Comparison of ENCODE assay signal across 27 cellular contexts in the genomic region with DNA sequence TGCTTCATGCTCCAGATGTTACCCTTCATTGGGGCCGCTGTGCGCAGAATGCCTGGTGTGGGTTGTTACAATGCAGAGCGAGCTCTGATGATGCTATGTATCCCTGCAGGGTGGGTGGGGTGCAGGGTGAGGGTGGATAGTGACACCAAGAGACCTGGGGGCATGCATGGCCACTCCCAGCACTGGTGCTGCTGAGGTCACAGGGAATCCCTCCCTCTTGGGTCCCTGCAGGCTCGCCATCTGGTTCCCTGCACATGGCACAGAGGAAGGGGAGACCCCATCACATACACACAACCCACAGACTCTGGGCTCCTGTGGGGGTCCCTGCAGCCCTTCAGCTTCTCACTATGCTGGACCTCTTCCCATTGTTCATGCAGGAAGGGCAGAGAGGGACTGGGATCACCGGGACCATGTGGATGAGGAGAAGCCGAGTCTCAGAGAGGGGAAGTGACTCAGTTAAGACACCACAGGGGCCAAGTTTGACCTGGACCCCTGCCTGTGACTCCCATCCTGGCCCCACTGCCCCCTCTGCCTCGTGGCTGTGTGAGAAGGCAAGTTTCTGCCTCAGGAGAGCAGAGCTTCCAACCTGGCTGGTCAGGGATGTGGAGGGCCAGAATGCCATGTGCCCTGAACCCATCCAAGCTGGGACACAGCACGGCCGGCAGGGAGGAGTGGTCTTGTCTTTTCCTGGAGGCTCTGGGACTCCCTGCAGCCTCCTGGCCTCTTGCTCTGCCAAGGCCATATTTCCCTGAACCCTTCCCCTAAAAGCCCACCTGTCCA. TPM values are rescaled to one million over a fixed set of nuclear protein-coding genes. Genes with fewer than 3 reads are reported as not detected.
A peak's percentile ranks its signal among the peaks of the same experiment; 100 is the strongest.
DNase-seq lines count a peak whose midpoint lies in the region; ATAC-seq and TF ChIP-seq lines count a peak whose summit lies in the region.
"Had no signal": no experiment of that assay in that cellular context is flagged by ENCODE, and none has a peak within 500 bp of the region (broad histone marks: within the 10 kb centered on the region; RNA-seq: fewer than 3 reads in every experiment).

No MANE protein-coding gene starts in this region.

- H3K4me2 ChIP-seq in H9 (ENCODE audit: insufficient read depth, insufficient read length, low read length) = no peak overlapping the region

- no peaks in the 10 kb centered on the region for H3K36me3 ChIP-seq in NT2/D1 (ENCODE audit: insufficient read depth, insufficient read length, low read length)
- H3K36me3 ChIP-seq: SJSA1 had no signal

- no peaks in the 10 kb centered on the region for H3K9me3 Mint-ChIP-seq in H9
- H3K9me3 Mint-ChIP-seq in stimulated activated naive B cell treated with anti-CD40 and anti-IgM and Interleukin-4, amounts not matched to agents 10 μg/mL and 1 μg/mL and 100 μg/mL, for 72 hours = no peaks in the 10 kb centered on the region
- H3K9me3 Mint-ChIP-seq: CD4-positive, alpha-beta memory T cell had no signal

- H3K56ac ChIP-seq in H9 (ENCODE audit: insufficient read length, low read depth, low read length) = no peak overlapping the region

- H3K9ac ChIP-seq in H9 (ENCODE audit: extremely low read depth, insufficient read length, low read length) = no peak overlapping the region
- peak overlapping the region; percentile 18 for H3K9ac ChIP-seq in NT2/D1 (ENCODE audit: insufficient read length, low read depth)
- H3K9ac ChIP-seq: BLaER1 treated with 17β-estradiol and CSF1 and Interleukin-3, amounts not matched to agents 10 nM and 100 nM had no signal

- no peak overlapping the region for H2BK15ac ChIP-seq in H9 (ENCODE audit: low read depth, low read length)

- no peak overlapping the region for H2AK5ac ChIP-seq in H9 (ENCODE audit: insufficient read length, low read length)

- H3K79me1 ChIP-seq in H9 (ENCODE audit: insufficient read depth, low read depth, low read length, poor library complexity, severe bottlenecking) = no peaks in the 10 kb centered on the region

- no peak overlapping the region for H3K4me3 Mint-ChIP-seq in H9
- peak overlapping the region; percentile 25 to 75 for H3K4me3 Mint-ChIP-seq in stimulated activated naive B cell treated with anti-CD40 and anti-IgM and Interleukin-4, amounts not matched to agents 10 μg/mL and 1 μg/mL and 100 μg/mL, for 72 hours
- H3K4me3 Mint-ChIP-seq: CD4-positive, alpha-beta memory T cell had no signal

- H2BK5ac ChIP-seq in H9 (ENCODE audit: insufficient read length, low read length) = no peak overlapping the region

- no peak overlapping the region for H2AFZ ChIP-seq in H9 (ENCODE audit: low read length)

- H3K27ac Mint-ChIP-seq in H9 = no peak overlapping the region
- H3K27ac Mint-ChIP-seq in stimulated activated naive B cell treated with anti-CD40 and anti-IgM and Interleukin-4, amounts not matched to agents 10 μg/mL and 1 μg/mL and 100 μg/mL, for 72 hours = peak overlapping the region; percentile 95
- H3K27ac Mint-ChIP-seq: CD4-positive, alpha-beta memory T cell had no signal

- H3K4me1 Mint-ChIP-seq in H9 = peaks cover 11 to 13% of the 10 kb centered on the region in 2 experiments; a peak in 3 of 4 replicates
- H3K4me1 Mint-ChIP-seq in stimulated activated naive B cell treated with anti-CD40 and anti-IgM and Interleukin-4, amounts not matched to agents 10 μg/mL and 1 μg/mL and 100 μg/mL, for 72 hours = peaks cover 80 to 99% of the 10 kb centered on the region in 2 donors
- H3K4me1 Mint-ChIP-seq: CD4-positive, alpha-beta memory T cell had no signal

- no peak for DNase-seq in H9
- no peak for DNase-seq in NT2/D1 (ENCODE audit: low read depth, low spot score)
- DNase-seq in islet precursor cell = peak; percentile 43
- DNase-seq in stimulated activated naive B cell treated with anti-CD40 and anti-IgM and Interleukin-4, amounts not matched to agents 10 μg/mL and 1 μg/mL and 100 μg/mL, for 72 hours = no peak
- DNase-seq in coronary artery (ENCODE audit: low spot score) = no peak
- DNase-seq in stimulated activated CD8-positive, alpha-beta memory T cell treated with anti-CD3 and anti-CD28 coated beads, Interleukin-4, amount 100 ng/mL, for 48 hours = no peak
- DNase-seq: CD4-positive, alpha-beta memory T cell; COR-L47; DMS53; NCI-H1092 treated with DMSO at 0.1 percent for 48 hours; NCI-H1436; NCI-H187; NCI-H2081 treated with DMSO at 0.1 percent for 48 hours; NCI-H2171; NCI-H226; NCI-H510A; NCI-H774; NK-92 treated with Interleukin-12 subunit alpha and Interleukin-12 subunit beta, amount 100 ng/mL, for 24 hours; Right ventricle myocardium superior; RPMI8226 had no signal

- ATAC-seq in stimulated activated naive B cell treated with anti-CD40 and anti-IgM and Interleukin-4, amounts not matched to agents 10 μg/mL and 1 μg/mL and 100 μg/mL, for 72 hours (replicated peaks) = no peak
- no peak for ATAC-seq in GM21360 (IDR thresholded peaks at IDR 0.05; ENCODE audit: unreplicated experiment)

- H4K20me1 ChIP-seq in H9 (ENCODE audit: control insufficient read depth, insufficient read depth, insufficient read length) = no peaks in the 10 kb centered on the region

- H3K23me2 ChIP-seq in H9 (ENCODE audit: insufficient read length, low read depth, low read length, poor library complexity, severe bottlenecking) = no peaks in the 10 kb centered on the region

- H3K79me2 ChIP-seq in H9 (ENCODE audit: insufficient read depth, low read length) = no peaks in the 10 kb centered on the region

- H3K9me3 ChIP-seq in H9 (ENCODE audit: control insufficient read depth, low read depth, low read length) = no peaks in the 10 kb centered on the region
- H3K9me3 ChIP-seq in NT2/D1 (ENCODE audit: insufficient read depth, low read length) = no peaks in the 10 kb centered on the region
- H3K9me3 ChIP-seq: BLaER1 treated with 17β-estradiol and CSF1 and Interleukin-3, amounts not matched to agents 10 nM and 100 nM; SJSA1 had no signal

- H3K23ac ChIP-seq in H9 (ENCODE audit: insufficient read length, low read depth, low read length) = no peak overlapping the region

- H3K4me3 ChIP-seq in NT2/D1 (ENCODE audit: insufficient read length, low read depth) = no peak overlapping the region
- no peak overlapping the region for H3K4me3 ChIP-seq in coronary artery
- H3K4me3 ChIP-seq: BLaER1 treated with 17β-estradiol and CSF1 and Interleukin-3, amounts not matched to agents 10 nM and 100 nM; SJSA1 had no signal

- peaks cover 11% of the 10 kb centered on the region for H3K27me3 Mint-ChIP-seq in H9 (ENCODE audit: low read depth)
- no peaks in the 10 kb centered on the region for H3K27me3 Mint-ChIP-seq in stimulated activated naive B cell treated with anti-CD40 and anti-IgM and Interleukin-4, amounts not matched to agents 10 μg/mL and 1 μg/mL and 100 μg/mL, for 72 hours

- no peak overlapping the region for H3T11ph ChIP-seq in H9 (ENCODE audit: low read length)

- no peak overlapping the region for H4K91ac ChIP-seq in H9 (ENCODE audit: insufficient read length, low read depth, low read length)

- no peak for TF ChIP-seq CTCF in H9 (conservative IDR thresholded peaks at IDR 0.05)
- TF ChIP-seq CTCF in coronary artery (IDR thresholded peaks at IDR 0.05) = no peak

- H2BK20ac ChIP-seq in H9 (ENCODE audit: low read depth, low read length, poor library complexity, severe bottlenecking) = no peak overlapping the region

- no peak overlapping the region for H4K5ac ChIP-seq in H9 (ENCODE audit: insufficient read length, low read depth, low read length)

- no CpG with 5 or more reads among the region's 9 CpGs for WGBS in H9 (ENCODE audit: extremely low coverage, insufficient read length, low lambda C conversion rate)

- H3K14ac ChIP-seq in H9 (ENCODE audit: insufficient read depth, low read length) = peak overlapping the region; percentile 12; the same call in 1 of the 2 replicates

- no peaks in the 10 kb centered on the region for H3K36me3 Mint-ChIP-seq in H9 (ENCODE audit: insufficient read depth in 1 of 3, low read depth in 3 of 3)
- H3K36me3 Mint-ChIP-seq in stimulated activated naive B cell treated with anti-CD40 and anti-IgM and Interleukin-4, amounts not matched to agents 10 μg/mL and 1 μg/mL and 100 μg/mL, for 72 hours = peaks cover 60 to 69% of the 10 kb centered on the region in 2 donors
- H3K36me3 Mint-ChIP-seq: CD4-positive, alpha-beta memory T cell had no signal

- H3K4me1 ChIP-seq in H9 (ENCODE audit: insufficient read depth, low read length) (no peaks in the 10 kb centered on the region), NT2/D1 (ENCODE audit: insufficient read depth, insufficient read length) (no peaks in the 10 kb centered on the region)
- H3K4me1 ChIP-seq: SJSA1 had no signal

- H3K4ac ChIP-seq in H9 (ENCODE audit: low read depth, low read length) = no peak overlapping the region

- no peak overlapping the region for H4K8ac ChIP-seq in H9 (replicated peaks; ENCODE audit: insufficient read length, low read depth, low read length)

- H3K27me3 ChIP-seq in H9 (ENCODE audit: insufficient read depth, low read length) = no peaks in the 10 kb centered on the region
- no peaks in the 10 kb centered on the region for H3K27me3 ChIP-seq in NT2/D1 (ENCODE audit: insufficient read depth, insufficient read length)
- H3K27me3 ChIP-seq: BLaER1 treated with 17β-estradiol and CSF1 and Interleukin-3, amounts not matched to agents 10 nM and 100 nM had no signal

- no peak overlapping the region for H2BK120ac ChIP-seq in H9 (ENCODE audit: low read depth, low read length, poor library complexity, severe bottlenecking)

- H2BK12ac ChIP-seq in H9 (ENCODE audit: insufficient read length, low read depth, low read length) = no peak overlapping the region

- no peak overlapping the region for H3K18ac ChIP-seq in H9 (ENCODE audit: insufficient read length, low read depth, low read length)

- H3K27ac ChIP-seq in H9 (ENCODE audit: insufficient read length, low read depth, low read length) (no peak overlapping the region), coronary artery (no peak overlapping the region)
- H3K27ac ChIP-seq: BLaER1 treated with 17β-estradiol and CSF1 and Interleukin-3, amounts not matched to agents 10 nM and 100 nM; HL-60; SJSA1 had no signal

RNA-seq across cellular contexts. Expression of a gene that starts 19.3 kb away (rescaled TPM):
- total RNA-seq in H9 (2021) = not detected in 2 replicates
- total RNA-seq: Daoy, G401, H4 had no signal

Comparison
In these comparisons a context has a peak if more than half of its experiments do, and no peak if none do; other contexts are left out.
1. H3K4me3 Mint-ChIP-seq: peak in stimulated activated naive B cell treated with anti-CD40 and anti-IgM and Interleukin-4, amounts not matched to agents 10 μg/mL and 1 μg/mL and 100 μg/mL, for 72 hours (2 of 2); none in H9 (0 of 2).